ENCODE assay signal across 27 cellular contexts in the genomic region with DNA sequence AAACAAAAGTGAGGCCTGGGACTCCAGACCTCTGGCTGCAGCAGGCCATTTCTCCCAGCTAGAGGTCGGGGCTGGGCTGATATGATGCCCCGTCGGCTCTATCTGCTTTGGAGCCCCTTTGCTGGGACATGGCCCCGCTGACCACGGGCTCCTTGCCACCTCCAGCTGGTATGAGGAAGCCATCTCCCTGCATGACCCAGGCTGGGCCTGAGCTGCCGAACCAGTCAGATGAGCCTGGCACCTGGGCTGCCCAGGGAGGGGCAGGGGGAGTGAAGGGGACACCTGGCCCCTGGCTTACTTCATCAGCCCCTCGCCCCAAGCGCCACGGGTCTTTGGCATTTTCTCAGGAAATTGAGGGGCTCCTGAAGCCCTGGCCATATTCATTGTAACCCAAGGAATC. TPM values are rescaled to one million over a fixed set of nuclear protein-coding genes. Genes with fewer than 3 reads are reported as not detected.
DNase-seq lines count a peak whose midpoint lies in the region; ATAC-seq, FAIRE-seq and TF ChIP-seq lines count a peak whose summit lies in the region.
"Had no signal": no experiment of that assay in that cellular context is flagged by ENCODE, and none has a peak within 500 bp of the region (broad histone marks: within the 10 kb centered on the region; RNA-seq: fewer than 3 reads in every experiment).

No MANE protein-coding gene starts in this region.

- DNase-seq in HT-29 (ENCODE audit: low spot score) (peak; percentile 51), K562 (ENCODE audit: extremely low read depth in 1 of 4, low spot score in 3 of 4) (no peak), HepG2 (ENCODE audit: low spot score) (no peak), upper lobe of left lung (peak in 1 of 2 donors; percentile 73), natural killer cell (no peak), GM19239 (ENCODE audit: insufficient read length, low spot score) (no peak)
- DNase-seq in activated CD4-positive, alpha-beta T cell treated with anti-CD3 and anti-CD28 coated beads for 1 hour: no peak
- DNase-seq: activated CD4-positive, alpha-beta T cell treated with anti-CD3 and anti-CD28 coated beads, Interleukin-2, amount 10 ng/mL, durations not matched to agents 24 days and 14 days; activated naive CD4-positive, alpha-beta T cell treated with Interleukin-2 at 50 U/mL for 16 hours; activated T-cell treated with anti-CD3 and anti-CD28 coated beads, Interleukin-2, amount 50 U/mL, for 72 hours; amniotic stem cell; effector CD4-positive, alpha-beta T cell; foreskin fibroblast; heart left ventricle; mesendoderm; naive B cell; NCI-H1417 treated with DMSO at 0.1 percent for 48 hours; NCI-H446; occipital lobe; stimulated activated naive CD4-positive, alpha-beta T cell; T-helper 2 cell had no signal

- POLR2A ChIA-PET in K562 (lab: Yijun Ruan, JAX): interaction anchor here (0.7 kb wide), 1 partner anchor 23 kb away, joined by 3 read pairs; no protein-coding TSS in a partner anchor
- POLR2A ChIA-PET in HepG2 (lab: Yijun Ruan, JAX): no interaction called here

- H3K9ac ChIP-seq in K562 (ENCODE audit: insufficient read depth in 1 of 2, low read depth in 2 of 2, low read length in 2 of 2) (peak overlapping the region in 1 of 2 experiments; percentile 10; a peak in 2 of 4 replicates), HepG2 (ENCODE audit: insufficient read depth, low read depth, low read length) (no peak overlapping the region)

- ATAC-seq in K562 (peak; percentile 24; the same call in 2 of the 3 replicates), HepG2 (peak; percentile 21; the same call in 2 of the 3 replicates), upper lobe of left lung (ENCODE audit: low FRiP score in 2 of 2) (peak; percentile 44 to 66), natural killer cell (no peak), GM18861 (IDR thresholded peaks at IDR 0.05; ENCODE audit: unreplicated experiment) (no peak)
- ATAC-seq: activated T-cell treated with anti-CD3 and anti-CD28 coated beads, Interleukin-2, amount 50 U/mL, for 72 hours; SK-N-SH treated with all-trans-retinoic acid at 6 μM for 48 hours had no signal

- H2AFZ ChIP-seq in K562 (ENCODE audit: low read depth, low read length) (no peak overlapping the region), HepG2 (ENCODE audit: low read length) (no peak overlapping the region)

- no peaks in the 10 kb centered on the region for H3K27me3 ChIP-seq in K562 (ENCODE audit: control insufficient read depth in 2 of 2, insufficient read depth in 2 of 2, low read length in 2 of 2)
- no peaks in the 10 kb centered on the region for H3K27me3 ChIP-seq in HepG2 (ENCODE audit: control insufficient read depth in 1 of 2, insufficient read depth in 2 of 2, low read length in 2 of 2)
- H3K27me3 ChIP-seq in upper lobe of left lung: no peaks in the 10 kb centered on the region
- H3K27me3 ChIP-seq: heart left ventricle had no signal

- 55% methylated on average over 7 of the region's 9 CpGs for WGBS in K562 (ENCODE audit: insufficient coverage, low coverage, missing lambda C conversion rate)
- WGBS in HepG2 (ENCODE audit: low lambda C conversion rate): no CpG with 5 or more reads among the region's 9 CpGs
- WGBS in upper lobe of left lung, 2 donors: 61 to 80% methylated on average over 1 to 9 of the region's 9 CpGs

- H3K36me3 Mint-ChIP-seq in natural killer cell: no peaks in the 10 kb centered on the region
- H3K36me3 Mint-ChIP-seq: IgD-negative memory B cell, naive B cell had no signal

- TF ChIP-seq CTCF in K562 (IDR thresholded peaks at IDR 0.05 in 2 of 3, conservative IDR thresholded peaks at IDR 0.05 in 1 of 3; ENCODE audit: insufficient read depth in 2 of 3, low read depth in 1 of 3, low read length in 3 of 3) (no peak), HepG2 (CRISPR knock-in tag; IDR thresholded peaks at IDR 0.05) (no peak), upper lobe of left lung (IDR thresholded peaks at IDR 0.05) (no peak), natural killer cell (IDR thresholded peaks at IDR 0.05) (no peak)

- no peaks in the 10 kb centered on the region for H3K9me3 ChIP-seq in K562 (replicated peaks; ENCODE audit: control insufficient read depth, insufficient read depth, low read depth, low read length)
- no peaks in the 10 kb centered on the region for H3K9me3 ChIP-seq in HepG2 (ENCODE audit: low read length)
- no peaks in the 10 kb centered on the region for H3K9me3 ChIP-seq in upper lobe of left lung
- H3K9me3 ChIP-seq: heart left ventricle had no signal

- TF ChIP-seq POLR2A in K562 (conservative IDR thresholded peaks at IDR 0.05) (no peak), HepG2 (IDR thresholded peaks at IDR 0.05; ENCODE audit: insufficient read depth in 1 of 2, low read depth in 2 of 2, low read length in 2 of 2) (no peak), upper lobe of left lung (IDR thresholded peaks at IDR 0.05) (no peak)

- H3K4me2 ChIP-seq in K562 (ENCODE audit: insufficient read depth, low read length) (no peak overlapping the region; the same call in 1 of the 2 replicates), HepG2 (ENCODE audit: low read depth, low read length) (no peak overlapping the region)

- H3K4me1 Mint-ChIP-seq in natural killer cell: peaks cover 0 to 7% of the 10 kb centered on the region in 2 donors
- H3K4me1 Mint-ChIP-seq: IgD-negative memory B cell had no signal

- H4K20me1 ChIP-seq in K562 (replicated peaks; ENCODE audit: control insufficient read depth, insufficient read depth, low read length) (no peaks in the 10 kb centered on the region), HepG2 (ENCODE audit: insufficient read depth, low read length) (no peaks in the 10 kb centered on the region)

- no peak overlapping the region for H3K4me3 ChIP-seq in K562
- H3K4me3 ChIP-seq in HepG2 (replicated peaks in 1 of 3; ENCODE audit: insufficient read depth in 1 of 3, low read depth in 2 of 3, low read length in 3 of 3): no peak overlapping the region
- no peak overlapping the region for H3K4me3 ChIP-seq in upper lobe of left lung
- H3K4me3 ChIP-seq: heart left ventricle had no signal

- in situ Hi-C loops in K562 (cut with MboI) (no loop called here), HepG2 (cut with HindIII; ENCODE audit: extremely low pct_ligation_motif_present, low pct_unique_long_range_greater_than_20kb) (no loop called here)

- peak overlapping the region; percentile 41; the same call in 1 of the 3 replicates for H3K27ac ChIP-seq in K562 (ENCODE audit: extremely low read depth, low read depth, low read length)
- H3K27ac ChIP-seq in HepG2 (ENCODE audit: extremely low read length, insufficient read depth, low read length): no peak overlapping the region
- H3K27ac ChIP-seq in upper lobe of left lung: peak overlapping the region; percentile 20 to 56 (median 38)
- H3K27ac ChIP-seq: heart left ventricle had no signal

- peaks cover 6 to 19% of the 10 kb centered on the region in 2 experiments; a peak in 4 of 5 replicates for H3K4me1 ChIP-seq in K562 (replicated peaks in 1 of 2; ENCODE audit: control insufficient read depth in 2 of 2, insufficient read depth in 2 of 2, low read length in 2 of 2)
- H3K4me1 ChIP-seq in HepG2 (ENCODE audit: insufficient read depth, low read length): peaks cover 11% of the 10 kb centered on the region
- peaks cover 0 to 23% (median 11%) of the 10 kb centered on the region in 4 donors for H3K4me1 ChIP-seq in upper lobe of left lung

- no peaks in the 10 kb centered on the region for H3K79me2 ChIP-seq in K562 (ENCODE audit: control insufficient read depth, insufficient read depth, low read length)
- no peaks in the 10 kb centered on the region for H3K79me2 ChIP-seq in HepG2 (ENCODE audit: insufficient read depth, low read length)

- H3K36me3 ChIP-seq in K562 (ENCODE audit: control insufficient read depth, insufficient read depth, low read length) (no peaks in the 10 kb centered on the region), HepG2 (replicated peaks in 1 of 2; ENCODE audit: control insufficient read depth in 1 of 2, insufficient read depth in 2 of 2, low read length in 2 of 2) (no peaks in the 10 kb centered on the region), upper lobe of left lung (peaks cover 0 to 29% (median 4%) of the 10 kb centered on the region in 4 donors)

- no peaks in the 10 kb centered on the region for H3K9me1 ChIP-seq in K562 (ENCODE audit: control insufficient read depth, insufficient read depth, low read length)

- H3K27ac Mint-ChIP-seq in natural killer cell: no peak overlapping the region
- H3K27ac Mint-ChIP-seq: activated CD4-positive, alpha-beta T cell treated with anti-CD3 and anti-CD28 coated beads, Interleukin-2, amount 10 ng/mL, durations not matched to agents 24 days and 14 days; activated T-cell treated with anti-CD3 and anti-CD28 coated beads, Interleukin-2, amount 50 U/mL, for 72 hours; IgD-negative memory B cell had no signal

- H3K27me3 Mint-ChIP-seq in natural killer cell (ENCODE audit: low read depth in 2 of 2): no peaks in the 10 kb centered on the region
- H3K27me3 Mint-ChIP-seq: activated CD4-positive, alpha-beta T cell treated with anti-CD3 and anti-CD28 coated beads, Interleukin-2, amount 10 ng/mL, durations not matched to agents 24 days and 14 days; IgD-negative memory B cell; naive B cell had no signal

- H3K9me3 Mint-ChIP-seq in natural killer cell: no peaks in the 10 kb centered on the region
- H3K9me3 Mint-ChIP-seq: activated CD4-positive, alpha-beta T cell treated with anti-CD3 and anti-CD28 coated beads, Interleukin-2, amount 10 ng/mL, durations not matched to agents 24 days and 14 days; activated T-cell treated with anti-CD3 and anti-CD28 coated beads, Interleukin-2, amount 50 U/mL, for 72 hours; IgD-negative memory B cell; naive B cell had no signal

- TF ChIP-seq EP300 in K562 (IDR thresholded peaks at IDR 0.05; ENCODE audit: low read length) (no peak), HepG2 (IDR thresholded peaks at IDR 0.05; ENCODE audit: low read depth in 2 of 2, low read length in 2 of 2) (no peak), HepG2 (CRISPR knock-in tag; IDR thresholded peaks at IDR 0.05; ENCODE audit: borderline replicate concordance) (no peak), upper lobe of left lung (IDR thresholded peaks at IDR 0.05) (no peak)

- no peak for TF ChIP-seq RAD21 in K562 (CRISPR knock-in tag; conservative IDR thresholded peaks at IDR 0.05 in 1 of 2, IDR thresholded peaks at IDR 0.05 in 1 of 2)
- no peak for TF ChIP-seq RAD21 in HepG2 (CRISPR knock-in tag; IDR thresholded peaks at IDR 0.05)

- no peak overlapping the region for H3K4me3 Mint-ChIP-seq in natural killer cell
- H3K4me3 Mint-ChIP-seq: activated CD4-positive, alpha-beta T cell treated with anti-CD3 and anti-CD28 coated beads, Interleukin-2, amount 10 ng/mL, durations not matched to agents 24 days and 14 days; activated T-cell treated with anti-CD3 and anti-CD28 coated beads, Interleukin-2, amount 50 U/mL, for 72 hours; IgD-negative memory B cell; naive B cell had no signal

- BruUV-seq in K562 (replicated peaks; lab: Mats Ljungman, UMichigan) (no TSS peak), HepG2 (replicated peaks; lab: Mats Ljungman, UMichigan) (no TSS peak)

- CTCF ChIA-PET in K562 (lab: Yijun Ruan, JAX; ENCODE audit: low intra/inter-chr PET ratio): no interaction called here
- CTCF ChIA-PET in HepG2 (lab: Yijun Ruan, JAX; ENCODE audit: low intra/inter-chr PET ratio, low total read pairs): no interaction called here

- FAIRE-seq in K562 (lab: Jason Lieb, UNC) (no peak), HepG2 (lab: Jason Lieb, UNC) (no peak), GM19239 (lab: Jason Lieb, UNC) (no peak)
- FAIRE-seq: bronchial epithelial cell, D721Med, H1 had no signal

- intact Hi-C loops in K562 (cut with micrococcal nuclease) (no loop called here), HepG2 (cut with micrococcal nuclease; ENCODE audit: unreplicated experiment) (no loop called here), natural killer cell (cut with micrococcal nuclease) (no loop called here)

RNA-seq across cellular contexts. Expression of gene ZSWIM4, which starts 7.8 kb away (rescaled TPM):
- total RNA-seq in HT-29 (2014; rRNA removed; shearing (Covaris generic)): 4.3 and 4.4 TPM in 2 replicates
- 1.5 and 4.2 TPM in 2 replicates for total RNA-seq in K562 (2011; cell fraction: chromatin; rRNA removed; ENCODE audit: low replicate concordance)
- 3.5 and 3.7 TPM in 2 replicates for total RNA-seq in K562 (2011; cell fraction: nucleolus; rRNA removed)
- 1.9 and 2.8 TPM in 2 replicates for total RNA-seq in K562 (2011; cell fraction: nucleoplasm; rRNA removed)
- total RNA-seq in K562 (2014; rRNA removed) (1.0 and 1.3 TPM in 2 replicates), K562 (2014; rRNA removed; fragmentation: Illumina TruSeq; extraction: Trizol) (0.22 and 0.25 TPM in 2 replicates), K562 (2015; rRNA removed; fragmentation: Illumina TruSeq; extraction: Trizol) (0.25 and 0.57 TPM in 2 replicates), K562 (2021) (3.5 and 3.7 TPM in 2 replicates), HepG2 (2016; rRNA removed; fragmentation: Illumina TruSeq; extraction: Trizol) (0.27 and 0.33 TPM in 2 replicates), upper lobe of left lung (10 to 100 TPM in 4 of 6 donors, 1 to 10 TPM in 2; 7.3 to 22.6 (median 10.1) TPM), natural killer cell (1 to 10 TPM; 5.8 to 5.9 (median 5.9) TPM)
- polyA plus RNA-seq in K562 (2011; rRNA removed) (0.67 and 1.0 TPM in 2 replicates), K562 (2014; fragmentation: Illumina TruSeq; extraction: Trizol) (0.79 and 1.7 TPM in 2 replicates), K562 (2014; fragmentation: Nextera tagmentation; extraction: Ambion mirVana) (not detected), K562 (2014; rRNA removed) (1.1 and 2.1 TPM in 2 replicates), HepG2 (2011; rRNA removed) (0.86 and 1.8 TPM in 2 replicates)
- polyA plus RNA-seq in K562 (2011; cell fraction: cytosol; rRNA removed): 0.81 and 2.0 TPM in 2 replicates
- polyA plus RNA-seq in K562 (2011; cell fraction: nucleus; rRNA removed): 1.5 and 4.5 TPM in 2 replicates
- polyA plus RNA-seq in K562 (2012): 1.3 and 3.5 TPM in 2 replicates
- 0.54 and 0.98 TPM in 2 replicates for polyA minus RNA-seq in K562 (2011; rRNA and poly(A)+ RNA removed)
- polyA minus RNA-seq in K562 (2011; cell fraction: cytosol; rRNA and poly(A)+ RNA removed): 3.0 and 5.0 TPM in 2 replicates
- 1.5 and 1.7 TPM in 2 replicates for polyA minus RNA-seq in K562 (2011; cell fraction: nucleus; rRNA and poly(A)+ RNA removed)
- 0.10 and 0.35 TPM in 2 replicates for total RNA-seq in HepG2 (2016; cell fraction: cytosol; rRNA removed; fragmentation: Illumina TruSeq; extraction: Trizol; ENCODE audit: low read depth)
- total RNA-seq in HepG2 (2016; cell fraction: insoluble cytoplasmic fraction; rRNA removed; fragmentation: Illumina TruSeq; extraction: Trizol): 0.22 and 0.28 TPM in 2 replicates
- 0.09 and 0.14 TPM in 2 replicates for total RNA-seq in HepG2 (2016; cell fraction: membrane; rRNA removed; fragmentation: Illumina TruSeq; extraction: Trizol)
- total RNA-seq in HepG2 (2016; cell fraction: nucleus; rRNA removed; fragmentation: Illumina TruSeq; extraction: Trizol): 0.28 and 0.37 TPM in 2 replicates
- polyA plus RNA-seq in HepG2 (2011; cell fraction: cytosol; rRNA removed): 0.91 and 1.2 TPM in 2 replicates
- 3.4 and 3.5 TPM in 2 replicates for polyA plus RNA-seq in HepG2 (2011; cell fraction: nucleus; rRNA removed)
- polyA plus RNA-seq in HepG2 (2012): 1.5 and 2.1 TPM in 2 replicates
- polyA plus RNA-seq in HepG2 (2016; cell fraction: cytosol; fragmentation: Illumina TruSeq; extraction: Trizol; ENCODE audit: low read depth): 0.02 TPM in 1 of 2 replicates, not detected in the other
- polyA plus RNA-seq in HepG2 (2016; cell fraction: insoluble cytoplasmic fraction; fragmentation: Illumina TruSeq; extraction: Trizol; ENCODE audit: low read depth): 0.38 and 0.45 TPM in 2 replicates
- 0.14 and 0.20 TPM in 2 replicates for polyA plus RNA-seq in HepG2 (2016; cell fraction: membrane; fragmentation: Illumina TruSeq; extraction: Trizol; ENCODE audit: low read depth)
- 0.48 and 0.55 TPM in 2 replicates for polyA plus RNA-seq in HepG2 (2016; cell fraction: nucleus; fragmentation: Illumina TruSeq; extraction: Trizol; ENCODE audit: insufficient read depth, low read depth)
- 1.7 and 5.3 TPM in 2 replicates for polyA minus RNA-seq in HepG2 (2011; rRNA and poly(A)+ RNA removed; ENCODE audit: low replicate concordance)
- 2.5 and 2.7 TPM in 2 replicates for polyA minus RNA-seq in HepG2 (2011; cell fraction: cytosol; rRNA and poly(A)+ RNA removed)
- polyA minus RNA-seq in HepG2 (2011; cell fraction: nucleus; rRNA and poly(A)+ RNA removed): 2.1 and 2.4 TPM in 2 replicates

RNA-seq across cellular contexts. Expression of gene C19orf53, which starts 28.8 kb away (rescaled TPM):
- total RNA-seq in HT-29 (2014; rRNA removed; shearing (Covaris generic)): 115 and 182 TPM in 2 replicates
- total RNA-seq in K562 (2011; cell fraction: chromatin; rRNA removed; ENCODE audit: low replicate concordance): 16.1 and 36.9 TPM in 2 replicates
- total RNA-seq in K562 (2011; cell fraction: nucleolus; rRNA removed): 41.2 and 47.9 TPM in 2 replicates
- 32.6 and 42.2 TPM in 2 replicates for total RNA-seq in K562 (2011; cell fraction: nucleoplasm; rRNA removed)
- 164 and 284 TPM in 2 replicates for total RNA-seq in K562 (2014; rRNA removed)
- total RNA-seq in K562 (2014; rRNA removed; fragmentation: Illumina TruSeq; extraction: Trizol): 63.0 and 98.5 TPM in 2 replicates
- 115 and 130 TPM in 2 replicates for total RNA-seq in K562 (2015; rRNA removed; fragmentation: Illumina TruSeq; extraction: Trizol)
- 95.9 and 109 TPM in 2 replicates for total RNA-seq in K562 (2021)
- 151 and 169 TPM in 2 replicates for polyA plus RNA-seq in K562 (2011; rRNA removed)
- polyA plus RNA-seq in K562 (2011; cell fraction: cytosol; rRNA removed): 153 and 227 TPM in 2 replicates
- polyA plus RNA-seq in K562 (2011; cell fraction: nucleus; rRNA removed): 87.2 and 100 TPM in 2 replicates
- 146 and 190 TPM in 2 replicates for polyA plus RNA-seq in K562 (2012)
- 205 and 214 TPM in 2 replicates for polyA plus RNA-seq in K562 (2014; fragmentation: Illumina TruSeq; extraction: Trizol)
- polyA plus RNA-seq in K562 (2014; fragmentation: Nextera tagmentation; extraction: Ambion mirVana): 100 to 1,000 TPM; 416 to 441 TPM
- 197 and 206 TPM in 2 replicates for polyA plus RNA-seq in K562 (2014; rRNA removed)
- 24.1 and 41.5 TPM in 2 replicates for polyA minus RNA-seq in K562 (2011; rRNA and poly(A)+ RNA removed)
- 58.9 and 66.1 TPM in 2 replicates for polyA minus RNA-seq in K562 (2011; cell fraction: cytosol; rRNA and poly(A)+ RNA removed)
- polyA minus RNA-seq in K562 (2011; cell fraction: nucleus; rRNA and poly(A)+ RNA removed): 14.9 and 21.1 TPM in 2 replicates
- 127 and 129 TPM in 2 replicates for total RNA-seq in HepG2 (2016; rRNA removed; fragmentation: Illumina TruSeq; extraction: Trizol)
- 100 and 107 TPM in 2 replicates for total RNA-seq in HepG2 (2016; cell fraction: cytosol; rRNA removed; fragmentation: Illumina TruSeq; extraction: Trizol; ENCODE audit: low read depth)
- 120 and 139 TPM in 2 replicates for total RNA-seq in HepG2 (2016; cell fraction: insoluble cytoplasmic fraction; rRNA removed; fragmentation: Illumina TruSeq; extraction: Trizol)
- total RNA-seq in HepG2 (2016; cell fraction: membrane; rRNA removed; fragmentation: Illumina TruSeq; extraction: Trizol): 129 and 137 TPM in 2 replicates
- total RNA-seq in HepG2 (2016; cell fraction: nucleus; rRNA removed; fragmentation: Illumina TruSeq; extraction: Trizol): 38.1 and 46.3 TPM in 2 replicates
- polyA plus RNA-seq in HepG2 (2011; rRNA removed): 130 and 154 TPM in 2 replicates
- polyA plus RNA-seq in HepG2 (2011; cell fraction: cytosol; rRNA removed): 136 and 140 TPM in 2 replicates
- 41.3 and 46.6 TPM in 2 replicates for polyA plus RNA-seq in HepG2 (2011; cell fraction: nucleus; rRNA removed)
- polyA plus RNA-seq in HepG2 (2012): 81.4 and 137 TPM in 2 replicates
- polyA plus RNA-seq in HepG2 (2016; cell fraction: cytosol; fragmentation: Illumina TruSeq; extraction: Trizol; ENCODE audit: low read depth): 129 and 144 TPM in 2 replicates
- 157 and 159 TPM in 2 replicates for polyA plus RNA-seq in HepG2 (2016; cell fraction: insoluble cytoplasmic fraction; fragmentation: Illumina TruSeq; extraction: Trizol; ENCODE audit: low read depth)
- polyA plus RNA-seq in HepG2 (2016; cell fraction: membrane; fragmentation: Illumina TruSeq; extraction: Trizol; ENCODE audit: low read depth): 161 and 164 TPM in 2 replicates
- 79.1 and 91.5 TPM in 2 replicates for polyA plus RNA-seq in HepG2 (2016; cell fraction: nucleus; fragmentation: Illumina TruSeq; extraction: Trizol; ENCODE audit: insufficient read depth, low read depth)
- 66.1 and 174 TPM in 2 replicates for polyA minus RNA-seq in HepG2 (2011; rRNA and poly(A)+ RNA removed; ENCODE audit: low replicate concordance)
- 29.3 and 33.8 TPM in 2 replicates for polyA minus RNA-seq in HepG2 (2011; cell fraction: cytosol; rRNA and poly(A)+ RNA removed)
- 14.4 and 17.7 TPM in 2 replicates for polyA minus RNA-seq in HepG2 (2011; cell fraction: nucleus; rRNA and poly(A)+ RNA removed)
- total RNA-seq in upper lobe of left lung: 100 to 1,000 TPM in 3 of 6 donors, 10 to 100 TPM in 2, 1 to 10 TPM in 1; 9.4 to 158 (median 96.5) TPM
- 10 to 100 TPM; 52.2 to 56.6 (median 54.7) TPM for total RNA-seq in natural killer cell

RNA-seq across cellular contexts. Expression of gene MRI1, which starts 38.7 kb away (rescaled TPM):
- 21.9 and 22.2 TPM in 2 replicates for total RNA-seq in HT-29 (2014; rRNA removed; shearing (Covaris generic))
- total RNA-seq in K562 (2011; cell fraction: chromatin; rRNA removed; ENCODE audit: low replicate concordance): 17.4 and 51.8 TPM in 2 replicates
- total RNA-seq in K562 (2011; cell fraction: nucleolus; rRNA removed): 53.4 and 56.5 TPM in 2 replicates
- 27.6 and 32.3 TPM in 2 replicates for total RNA-seq in K562 (2011; cell fraction: nucleoplasm; rRNA removed)
- total RNA-seq in K562 (2014; rRNA removed): 57.4 and 68.7 TPM in 2 replicates
- 13.3 and 15.8 TPM in 2 replicates for total RNA-seq in K562 (2014; rRNA removed; fragmentation: Illumina TruSeq; extraction: Trizol)
- total RNA-seq in K562 (2015; rRNA removed; fragmentation: Illumina TruSeq; extraction: Trizol): 30.9 and 31.6 TPM in 2 replicates
- 45.8 and 47.3 TPM in 2 replicates for total RNA-seq in K562 (2021)
- 19.3 and 27.7 TPM in 2 replicates for polyA plus RNA-seq in K562 (2011; rRNA removed)
- 29.0 and 63.4 TPM in 2 replicates for polyA plus RNA-seq in K562 (2011; cell fraction: cytosol; rRNA removed)
- polyA plus RNA-seq in K562 (2011; cell fraction: nucleus; rRNA removed): 98.1 and 179 TPM in 2 replicates
- polyA plus RNA-seq in K562 (2012): 24.2 and 27.5 TPM in 2 replicates
- polyA plus RNA-seq in K562 (2014; fragmentation: Illumina TruSeq; extraction: Trizol): 28.2 and 30.0 TPM in 2 replicates
- polyA plus RNA-seq in K562 (2014; fragmentation: Nextera tagmentation; extraction: Ambion mirVana): 1 to 10 TPM; 5.5 to 6.5 TPM
- 34.7 and 43.0 TPM in 2 replicates for polyA plus RNA-seq in K562 (2014; rRNA removed)
- polyA minus RNA-seq in K562 (2011; rRNA and poly(A)+ RNA removed): 10.9 and 14.8 TPM in 2 replicates
- 27.6 and 28.3 TPM in 2 replicates for polyA minus RNA-seq in K562 (2011; cell fraction: cytosol; rRNA and poly(A)+ RNA removed)
- 23.2 and 23.7 TPM in 2 replicates for polyA minus RNA-seq in K562 (2011; cell fraction: nucleus; rRNA and poly(A)+ RNA removed)
- 15.3 and 20.1 TPM in 2 replicates for total RNA-seq in HepG2 (2016; rRNA removed; fragmentation: Illumina TruSeq; extraction: Trizol)
- 2.2 and 3.3 TPM in 2 replicates for total RNA-seq in HepG2 (2016; cell fraction: cytosol; rRNA removed; fragmentation: Illumina TruSeq; extraction: Trizol; ENCODE audit: low read depth)
- total RNA-seq in HepG2 (2016; cell fraction: insoluble cytoplasmic fraction; rRNA removed; fragmentation: Illumina TruSeq; extraction: Trizol): 15.0 and 19.2 TPM in 2 replicates
- total RNA-seq in HepG2 (2016; cell fraction: membrane; rRNA removed; fragmentation: Illumina TruSeq; extraction: Trizol): 5.4 and 5.5 TPM in 2 replicates
- 16.8 and 19.8 TPM in 2 replicates for total RNA-seq in HepG2 (2016; cell fraction: nucleus; rRNA removed; fragmentation: Illumina TruSeq; extraction: Trizol)
- polyA plus RNA-seq in HepG2 (2011; rRNA removed): 20.6 and 27.7 TPM in 2 replicates
- 11.3 and 15.1 TPM in 2 replicates for polyA plus RNA-seq in HepG2 (2011; cell fraction: cytosol; rRNA removed)
- 130 and 140 TPM in 2 replicates for polyA plus RNA-seq in HepG2 (2011; cell fraction: nucleus; rRNA removed)
- 9.3 and 11.3 TPM in 2 replicates for polyA plus RNA-seq in HepG2 (2012)
- 2.0 and 2.1 TPM in 2 replicates for polyA plus RNA-seq in HepG2 (2016; cell fraction: cytosol; fragmentation: Illumina TruSeq; extraction: Trizol; ENCODE audit: low read depth)
- polyA plus RNA-seq in HepG2 (2016; cell fraction: insoluble cytoplasmic fraction; fragmentation: Illumina TruSeq; extraction: Trizol; ENCODE audit: low read depth): 14.4 and 15.2 TPM in 2 replicates
- 3.7 TPM in 2 replicates for polyA plus RNA-seq in HepG2 (2016; cell fraction: membrane; fragmentation: Illumina TruSeq; extraction: Trizol; ENCODE audit: low read depth)
- polyA plus RNA-seq in HepG2 (2016; cell fraction: nucleus; fragmentation: Illumina TruSeq; extraction: Trizol; ENCODE audit: insufficient read depth, low read depth): 38.8 and 42.1 TPM in 2 replicates
- 31.0 and 50.1 TPM in 2 replicates for polyA minus RNA-seq in HepG2 (2011; rRNA and poly(A)+ RNA removed; ENCODE audit: low replicate concordance)
- 12.0 and 12.5 TPM in 2 replicates for polyA minus RNA-seq in HepG2 (2011; cell fraction: cytosol; rRNA and poly(A)+ RNA removed)
- polyA minus RNA-seq in HepG2 (2011; cell fraction: nucleus; rRNA and poly(A)+ RNA removed): 12.9 and 13.9 TPM in 2 replicates
- 100 to 1,000 TPM in 2 of 6 donors, 10 to 100 TPM in 4; 29.4 to 155 (median 42.3) TPM for total RNA-seq in upper lobe of left lung
- total RNA-seq in natural killer cell: 10 to 100 TPM; 25.7 to 35.4 (median 26.7) TPM

Comparison
In these comparisons a context has a peak if more than half of its experiments do, and no peak if none do; other contexts are left out.
1. ATAC-seq: peak in K562 (single experiment), HepG2 (single experiment) and upper lobe of left lung (2 of 2); none in natural killer cell (0 of 3) and GM18861 (single experiment).